In genomic region chr22:40334899-40335298, GRCh38 we compare ENCODE assay signal across 16 cellular contexts. TPM values are rescaled to one million over a fixed set of nuclear protein-coding genes. Genes with fewer than 3 reads are reported as not detected.
DNase-seq lines count a peak whose midpoint lies in the region; ATAC-seq and TF ChIP-seq lines count a peak whose summit lies in the region.
"Had no signal": no experiment of that assay in that cellular context is flagged by ENCODE, and none has a peak within 500 bp of the region (broad histone marks: within the 10 kb centered on the region; RNA-seq: fewer than 3 reads in every experiment).

No MANE protein-coding gene starts in this region.

- peak overlapping the region; percentile 95 for H3K27ac Mint-ChIP-seq in activated T-cell treated with anti-CD3 and anti-CD28 coated beads, Interleukin-2, amount 50 U/mL, for 72 hours
- H3K27ac Mint-ChIP-seq in activated naive CD4-positive, alpha-beta T cell treated with anti-CD3 and anti-CD28 coated beads, Interleukin-2, amount 50 U/mL, for 72 hours: peak overlapping the region; percentile 49 to 53
- H3K27ac Mint-ChIP-seq in stimulated activated memory B cell treated with anti-CD40 and anti-IgM and Interleukin-4, amounts not matched to agents 10 μg/mL and 1 μg/mL and 100 μg/mL, for 72 hours: peak overlapping the region; percentile 74

- H3K4me3 ChIP-seq in NB4 (ENCODE audit: low read depth, low read length): no peak overlapping the region
- H3K4me3 ChIP-seq: prostate gland, stomach had no signal

- TF ChIP-seq CTCF in NB4 (IDR thresholded peaks at IDR 0.05; ENCODE audit: low read depth, low read length): no peak

- H3K4me3 Mint-ChIP-seq in activated T-cell treated with anti-CD3 and anti-CD28 coated beads, Interleukin-2, amount 50 U/mL, for 72 hours: peak overlapping the region; percentile 55 to 89
- H3K4me3 Mint-ChIP-seq in stimulated activated memory B cell treated with anti-CD40 and anti-IgM and Interleukin-4, amounts not matched to agents 10 μg/mL and 1 μg/mL and 100 μg/mL, for 72 hours: peak overlapping the region; percentile 57

- peak; percentile 36 to 49 for ATAC-seq in activated T-cell treated with anti-CD3 and anti-CD28 coated beads, Interleukin-2, amount 50 U/mL, for 72 hours (replicated peaks in 1 of 2)
- peak; percentile 33 to 50 for ATAC-seq in activated naive CD4-positive, alpha-beta T cell treated with anti-CD3 and anti-CD28 coated beads, Interleukin-2, amount 50 U/mL, for 72 hours
- no peak for ATAC-seq in stimulated activated memory B cell treated with anti-CD40 and anti-IgM and Interleukin-4, amounts not matched to agents 10 μg/mL and 1 μg/mL and 100 μg/mL, for 72 hours
- ATAC-seq in GM21717 (IDR thresholded peaks at IDR 0.05; ENCODE audit: unreplicated experiment): no peak
- ATAC-seq in HG03378 (IDR thresholded peaks at IDR 0.05; ENCODE audit: unreplicated experiment): no peak
- ATAC-seq: esophagus mucosa had no signal

- peaks cover 77% of the 10 kb centered on the region for H3K4me1 Mint-ChIP-seq in activated T-cell treated with anti-CD3 and anti-CD28 coated beads, Interleukin-2, amount 50 U/mL, for 72 hours (ENCODE audit: low read depth)
- peaks cover 49% of the 10 kb centered on the region for H3K4me1 Mint-ChIP-seq in stimulated activated memory B cell treated with anti-CD40 and anti-IgM and Interleukin-4, amounts not matched to agents 10 μg/mL and 1 μg/mL and 100 μg/mL, for 72 hours

- TF ChIP-seq POLR2A in NB4 (IDR thresholded peaks at IDR 0.05; ENCODE audit: extremely low read depth, insufficient read length): no peak

- H3K27me3 Mint-ChIP-seq in activated T-cell treated with anti-CD3 and anti-CD28 coated beads, Interleukin-2, amount 50 U/mL, for 72 hours (ENCODE audit: low read depth): no peaks in the 10 kb centered on the region
- H3K27me3 Mint-ChIP-seq in stimulated activated memory B cell treated with anti-CD40 and anti-IgM and Interleukin-4, amounts not matched to agents 10 μg/mL and 1 μg/mL and 100 μg/mL, for 72 hours: no peaks in the 10 kb centered on the region

- no peaks in the 10 kb centered on the region for H3K9me3 Mint-ChIP-seq in activated T-cell treated with anti-CD3 and anti-CD28 coated beads, Interleukin-2, amount 50 U/mL, for 72 hours
- H3K9me3 Mint-ChIP-seq in activated naive CD4-positive, alpha-beta T cell treated with anti-CD3 and anti-CD28 coated beads, Interleukin-2, amount 50 U/mL, for 72 hours: no peaks in the 10 kb centered on the region
- no peaks in the 10 kb centered on the region for H3K9me3 Mint-ChIP-seq in stimulated activated memory B cell treated with anti-CD40 and anti-IgM and Interleukin-4, amounts not matched to agents 10 μg/mL and 1 μg/mL and 100 μg/mL, for 72 hours

- H3K36me3 Mint-ChIP-seq in activated T-cell treated with anti-CD3 and anti-CD28 coated beads, Interleukin-2, amount 50 U/mL, for 72 hours (ENCODE audit: insufficient read depth in 2 of 2): peaks cover 0 to 6% of the 10 kb centered on the region in 2 donors
- no peaks in the 10 kb centered on the region for H3K36me3 Mint-ChIP-seq in activated naive CD4-positive, alpha-beta T cell treated with anti-CD3 and anti-CD28 coated beads, Interleukin-2, amount 50 U/mL, for 72 hours
- H3K36me3 Mint-ChIP-seq in stimulated activated memory B cell treated with anti-CD40 and anti-IgM and Interleukin-4, amounts not matched to agents 10 μg/mL and 1 μg/mL and 100 μg/mL, for 72 hours: peaks cover 15% of the 10 kb centered on the region

- DNase-seq in activated T-cell treated with anti-CD3 and anti-CD28 coated beads, Interleukin-2, amount 50 U/mL, for 72 hours: no peak
- DNase-seq in activated T-cell treated with anti-CD3 and anti-CD28 coated beads, Interleukin-2, amount 50 U/mL, for 48 hours: no peak
- DNase-seq in NB4 (ENCODE audit: low read depth) (peak; percentile 46), AG08395 (ENCODE audit: low spot score) (no peak)
- DNase-seq in activated naive CD4-positive, alpha-beta T cell treated with anti-CD3 and anti-CD28 coated beads, Interleukin-2, amount 50 U/mL, for 72 hours (ENCODE audit: low spot score in 2 of 2): no peak
- DNase-seq: activated effector memory CD4-positive, alpha-beta T cell treated with Interleukin-2 at 50 U/mL for 16 hours; caudate nucleus; mammary epithelial cell; NCI-H2227 treated with DMSO at 0.1 percent for 48 hours; stimulated activated CD4-positive, alpha-beta T cell treated with anti-CD3 and anti-CD28 coated beads, Interleukin-2, amount 100 ng/mL, for 48 hours; stomach had no signal

RNA-seq across cellular contexts. Expression of gene ADSL, which starts 11.4 kb away (rescaled TPM):
- 100 to 1,000 TPM in 1 of 2 donors, 10 to 100 TPM in 1; 98.7 to 102 TPM for total RNA-seq in activated T-cell treated with anti-CD3 and anti-CD28 coated beads, Interleukin-2, amount 50 U/mL, for 72 hours
- total RNA-seq in activated naive CD4-positive, alpha-beta T cell treated with anti-CD3 and anti-CD28 coated beads, Interleukin-2, amount 50 U/mL, for 72 hours: 100 to 1,000 TPM in 1 of 2 donors, 10 to 100 TPM in 1; 97.4 to 135 TPM

RNA-seq across cellular contexts. Expression of gene SGSM3, which starts 35.5 kb away (rescaled TPM):
- 10 to 100 TPM; 47.1 to 55.8 TPM for total RNA-seq in activated T-cell treated with anti-CD3 and anti-CD28 coated beads, Interleukin-2, amount 50 U/mL, for 72 hours
- total RNA-seq in activated naive CD4-positive, alpha-beta T cell treated with anti-CD3 and anti-CD28 coated beads, Interleukin-2, amount 50 U/mL, for 72 hours: 10 to 100 TPM; 31.8 to 50.2 TPM

Comparison
In these comparisons a context has a peak if more than half of its experiments do, and no peak if none do; other contexts are left out.
1. ATAC-seq: peak in activated T-cell treated with anti-CD3 and anti-CD28 coated beads, Interleukin-2, amount 50 U/mL, for 72 hours (2 of 2) and activated naive CD4-positive, alpha-beta T cell treated with anti-CD3 and anti-CD28 coated beads, Interleukin-2, amount 50 U/mL, for 72 hours (2 of 2); none in stimulated activated memory B cell treated with anti-CD40 and anti-IgM and Interleukin-4, amounts not matched to agents 10 μg/mL and 1 μg/mL and 100 μg/mL, for 72 hours (single experiment), GM21717 (single experiment) and HG03378 (single experiment).
2. Peak in every context shown above with its lines, with median percentiles within 50 percentile points of each other: H3K27ac Mint-ChIP-seq.